Comparison of ENCODE assay signal across 10 cellular contexts in the genomic region with DNA sequence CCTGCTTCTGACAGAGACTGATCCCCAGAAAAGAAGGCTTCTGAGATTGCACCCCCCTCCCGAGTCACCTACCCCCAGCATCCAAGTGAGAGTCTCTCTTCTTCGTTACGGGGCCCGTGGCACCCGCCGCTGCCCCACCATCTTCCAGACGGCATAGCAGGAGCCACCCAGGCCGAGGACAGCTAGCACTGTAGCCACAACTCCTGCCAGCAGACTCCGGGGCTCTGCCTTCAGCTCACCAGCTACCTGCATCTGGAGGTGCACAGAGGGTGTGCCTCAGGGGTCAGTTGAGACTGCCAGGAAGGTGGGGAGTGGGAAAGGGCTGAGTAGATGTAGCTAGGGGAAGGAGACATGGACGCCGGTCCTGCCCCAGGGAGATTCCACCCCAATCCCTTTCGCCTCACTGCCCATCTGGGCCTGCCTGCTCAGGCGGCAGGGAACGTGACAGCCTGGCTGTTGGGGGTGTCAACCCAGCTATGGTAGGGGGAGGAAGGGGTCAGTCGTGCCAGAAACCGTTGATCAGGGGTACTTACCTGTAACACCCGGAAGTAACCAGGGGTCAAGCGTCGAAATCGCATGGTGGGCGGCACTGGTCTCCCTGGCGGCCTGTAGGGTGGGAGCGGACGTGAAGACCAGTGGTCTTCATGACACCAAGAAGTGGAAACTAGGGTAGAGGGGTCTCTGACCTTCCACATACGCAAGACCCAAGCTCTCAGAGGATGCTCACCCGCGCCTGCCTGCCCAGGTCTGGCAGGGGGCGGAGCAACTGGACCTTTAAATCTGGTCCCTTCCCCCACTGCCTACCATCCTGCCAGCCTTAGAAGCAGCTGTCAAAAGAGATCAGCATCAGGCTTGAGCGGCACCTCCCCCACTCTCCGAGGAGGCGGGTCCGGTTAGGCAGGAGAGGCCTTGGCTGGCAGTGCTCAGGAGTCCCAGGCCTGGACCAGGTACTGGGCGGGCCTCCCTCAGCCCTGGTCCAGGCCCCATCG. TPM values are rescaled to one million over a fixed set of nuclear protein-coding genes. Genes with fewer than 3 reads are reported as not detected.
DNase-seq lines count a peak whose midpoint lies in the region; ATAC-seq, FAIRE-seq and TF ChIP-seq lines count a peak whose summit lies in the region.
"Had no signal": no experiment of that assay in that cellular context is flagged by ENCODE, and none has a peak within 500 bp of the region (broad histone marks: within the 10 kb centered on the region; RNA-seq: fewer than 3 reads in every experiment).

A gene (minus strand): TSS at position 749 of the 989 bp plus-strand sequence. CDS start 171 bp downstream, at position 578.

- ATAC-seq in GM19351 (IDR thresholded peaks at IDR 0.05; ENCODE audit: unreplicated experiment) (no peak), GM18873 (IDR thresholded peaks at IDR 0.05; ENCODE audit: low FRiP score, unreplicated experiment) (no peak)

- H2AFZ ChIP-seq in PC-9: no peak within 1 kb of the TSS

- peak within 1 kb of the TSS; percentile 89 for H3K4me3 Mint-ChIP-seq in endothelial cell (ENCODE audit: unreplicated experiment)

- H3K27ac ChIP-seq in PC-9: no peak within 1 kb of the TSS

- peaks cover 16% of the 10 kb centered on the region for H3K79me2 ChIP-seq in PC-9 (ENCODE audit: low read depth)

- no peak within 1 kb of the TSS for H3K27ac Mint-ChIP-seq in endothelial cell (ENCODE audit: unreplicated experiment)

- POLR2A ChIA-PET in PC-9 (lab: Charles Lee; ENCODE audit: unreplicated experiment): no interaction called here

- H3K36me3 ChIP-seq in PC-9 (ENCODE audit: low read depth): no peaks in the 10 kb centered on the region

- CTCF ChIA-PET in PC-9 (lab: Charles Lee): no interaction called here

- DNase-seq in GM12892 (ENCODE audit: insufficient read length) (no peak), PC-9 (no peak), endothelial cell (ENCODE audit: low spot score) (no peak), retina (peak; percentile 98), NCI-H748 (lab: John Stamatoyannopoulos, UW; ENCODE audit: unreplicated experiment) (no peak)
- no peak for DNase-seq in activated CD8-positive, alpha-beta memory T cell treated with anti-CD3 and anti-CD28 coated beads for 24 hours
- DNase-seq: NCI-H774 had no signal

- H3K4me2 ChIP-seq in PC-9: peak within 1 kb of the TSS; percentile 96

- H3K9me3 ChIP-seq in PC-9 (ENCODE audit: insufficient read depth, low read depth): no peaks in the 10 kb centered on the region

- H3K27me3 Mint-ChIP-seq in endothelial cell (ENCODE audit: unreplicated experiment): peaks cover 11% of the 10 kb centered on the region

- H3K9me3 Mint-ChIP-seq in endothelial cell (ENCODE audit: unreplicated experiment): no peaks in the 10 kb centered on the region

- 0 out of 2 replicates have a peak, but pooled peaks have one; percentile 7 for TF ChIP-seq POLR2A in GM12892 (IDR thresholded peaks at IDR 0.05; ENCODE audit: low read depth, low read length)

- H3K4me1 ChIP-seq in PC-9 (replicated peaks; ENCODE audit: insufficient read depth): peaks cover 6% of the 10 kb centered on the region; the same call in 1 of the 2 replicates

- no peak for TF ChIP-seq CTCF in PC-9 (conservative IDR thresholded peaks at IDR 0.05)
- no peak for TF ChIP-seq CTCF in endothelial cell (IDR thresholded peaks at IDR 0.05; ENCODE audit: unreplicated experiment)

- intact Hi-C loops in PC-9 (cut with micrococcal nuclease; ENCODE audit: unreplicated experiment): loop anchor here (10.0 kb wide), 1 partner anchor 243 kb away; a partner anchor contains a TSS

- no peaks in the 10 kb centered on the region for H3K36me3 Mint-ChIP-seq in endothelial cell (ENCODE audit: low read depth, unreplicated experiment)

- H3K27me3 ChIP-seq in PC-9 (ENCODE audit: insufficient read depth, low read depth): no peaks in the 10 kb centered on the region

- no TSS peak for BruUV-seq in PC-9 (replicated peaks; lab: Mats Ljungman, UMichigan)

- H3F3A ChIP-seq in PC-9 (ENCODE audit: insufficient read depth, low read depth): peaks cover 18% of the 10 kb centered on the region; the same call in 1 of the 2 replicates

- no peaks in the 10 kb centered on the region for H3K9me2 ChIP-seq in PC-9 (ENCODE audit: insufficient read depth)

- H4K20me1 ChIP-seq in PC-9 (ENCODE audit: insufficient read depth): no peaks in the 10 kb centered on the region

- FAIRE-seq in GM12892 (lab: Jason Lieb, UNC): no peak
- FAIRE-seq: colon had no signal

- peaks cover 5% of the 10 kb centered on the region for H3K4me1 Mint-ChIP-seq in endothelial cell (ENCODE audit: unreplicated experiment)

- H3K4me3 ChIP-seq in PC-9: peak within 1 kb of the TSS; percentile 99

RNA-seq across cellular contexts. Expression of the gene that starts here (rescaled TPM):
- polyA plus RNA-seq in GM12892 (2012; ENCODE audit: missing spikeins): 0.76 TPM
- total RNA-seq in PC-9 (2021) (not detected in 2 replicates), endothelial cell (ENCODE audit: unreplicated experiment) (not detected)
